In the genomic region with DNA sequence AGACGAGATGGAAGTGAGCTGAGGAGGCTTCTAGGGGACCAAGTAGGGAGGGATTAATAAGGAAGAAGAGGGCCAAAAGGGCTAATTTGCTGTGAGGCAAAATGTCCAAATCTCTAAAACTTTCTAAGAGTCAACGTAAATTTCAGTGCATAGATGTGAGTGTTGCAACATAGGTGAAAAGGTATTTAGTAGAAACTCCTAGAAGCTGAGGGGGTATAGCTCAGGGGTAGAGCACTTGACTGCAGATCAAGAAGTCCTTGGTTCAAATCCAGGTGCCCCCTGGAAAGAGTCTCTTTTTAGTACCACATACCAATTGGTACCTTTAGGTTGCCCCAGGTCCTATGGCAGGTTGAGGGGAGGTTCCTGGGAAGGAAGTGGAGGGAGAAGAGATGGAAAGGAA, we compare ENCODE assay signal across 24 cellular contexts. TPM values are rescaled to one million over a fixed set of nuclear protein-coding genes. Genes with fewer than 3 reads are reported as not detected.
DNase-seq lines count a peak whose midpoint lies in the region; ATAC-seq, FAIRE-seq and TF ChIP-seq lines count a peak whose summit lies in the region.
"Had no signal": no experiment of that assay in that cellular context is flagged by ENCODE, and none has a peak within 500 bp of the region (broad histone marks: within the 10 kb centered on the region; RNA-seq: fewer than 3 reads in every experiment).

No MANE protein-coding gene starts in this region.

- H3K9me3 ChIP-seq in K562 (replicated peaks; ENCODE audit: control insufficient read depth, insufficient read depth, low read depth, low read length) = no peaks in the 10 kb centered on the region
- no peaks in the 10 kb centered on the region for H3K9me3 ChIP-seq in naive thymus-derived CD4-positive, alpha-beta T cell (ENCODE audit: control insufficient read depth in 2 of 3, low read length in 3 of 3)
- H3K9me3 ChIP-seq: Caco-2 had no signal

- DNase-seq in activated T-cell treated with anti-CD3 and anti-CD28 coated beads, Interleukin-2, amount 50 U/mL, for 24 hours = no peak
- no peak for DNase-seq in activated T-cell treated with anti-CD3 and anti-CD28 coated beads, Interleukin-2, amount 50 U/mL, for 4 hours
- no peak for DNase-seq in K562 (ENCODE audit: extremely low read depth in 1 of 4, low spot score in 3 of 4)
- no peak for DNase-seq in naive thymus-derived CD4-positive, alpha-beta T cell
- DNase-seq in stimulated activated naive B cell treated with anti-CD40 and anti-IgM and Interleukin-4, amounts not matched to agents 10 μg/mL and 1 μg/mL and 100 μg/mL, for 72 hours = no peak
- no peak for DNase-seq in WTC11 (ENCODE audit: low spot score)
- DNase-seq in H54 (ENCODE audit: insufficient read length, low spot score) = no peak
- DNase-seq: Caco-2; CD4-positive, CD25-positive, alpha-beta regulatory T cell; CD8-positive, alpha-beta T cell; DMS153; DND-41; H7; HCEC 1CT had no signal

- H3K27ac Mint-ChIP-seq in activated T-cell treated with anti-CD3 and anti-CD28 coated beads, Interleukin-2, amount 50 U/mL, for 24 hours = peak overlapping the region; percentile 14
- H3K27ac Mint-ChIP-seq in naive thymus-derived CD4-positive, alpha-beta T cell = peak overlapping the region in 5 of 9 donors; percentile 8 to 69 (median 59)
- peak overlapping the region; percentile 44 for H3K27ac Mint-ChIP-seq in stimulated activated naive B cell treated with anti-CD40 and anti-IgM and Interleukin-4, amounts not matched to agents 10 μg/mL and 1 μg/mL and 100 μg/mL, for 72 hours
- H3K27ac Mint-ChIP-seq in WTC11 = no peak overlapping the region
- H3K27ac Mint-ChIP-seq: B cell; CD4-positive, CD25-positive, alpha-beta regulatory T cell; GM23338 had no signal

- H3K9me1 ChIP-seq in K562 (ENCODE audit: control insufficient read depth, insufficient read depth, low read length) = no peaks in the 10 kb centered on the region

- H3K9ac ChIP-seq in K562 (ENCODE audit: insufficient read depth in 1 of 2, low read depth in 2 of 2, low read length in 2 of 2) = no peak overlapping the region
- H3K9ac ChIP-seq: BLaER1 had no signal

- no peak overlapping the region for H2AFZ ChIP-seq in K562 (ENCODE audit: low read depth, low read length)
- H2AFZ ChIP-seq: GM23338 had no signal

- POLR2A ChIA-PET in K562 (lab: Yijun Ruan, JAX) = no interaction called here
- POLR2A ChIA-PET in naive thymus-derived CD4-positive, alpha-beta T cell (lab: Charles Lee) = no interaction called here
- POLR2A ChIA-PET in WTC11 (lab: Charles Lee) = no interaction called here

- TF ChIP-seq RAD21 in K562 (CRISPR knock-in tag; conservative IDR thresholded peaks at IDR 0.05 in 1 of 2, IDR thresholded peaks at IDR 0.05 in 1 of 2) = no peak

- TF ChIP-seq CTCF in K562 (IDR thresholded peaks at IDR 0.05 in 2 of 3, conservative IDR thresholded peaks at IDR 0.05 in 1 of 3; ENCODE audit: insufficient read depth in 2 of 3, low read depth in 1 of 3, low read length in 3 of 3) (no peak), WTC11 (IDR thresholded peaks at IDR 0.05) (no peak)

- no peaks in the 10 kb centered on the region for H3K79me2 ChIP-seq in K562 (ENCODE audit: control insufficient read depth, insufficient read depth, low read length)

- intact Hi-C loops in K562 (cut with micrococcal nuclease) = no loop called here
- intact Hi-C loops in naive thymus-derived CD4-positive, alpha-beta T cell (cut with micrococcal nuclease) = no loop called here

- H3K4me1 Mint-ChIP-seq in activated T-cell treated with anti-CD3 and anti-CD28 coated beads, Interleukin-2, amount 50 U/mL, for 24 hours (ENCODE audit: low read depth) = peaks cover 7% of the 10 kb centered on the region
- H3K4me1 Mint-ChIP-seq in activated T-cell treated with anti-CD3 and anti-CD28 coated beads, Interleukin-2, amount 50 U/mL, for 4 hours (ENCODE audit: low read depth) = no peaks in the 10 kb centered on the region
- peaks cover 0 to 1% (median 0%) of the 10 kb centered on the region in 7 donors for H3K4me1 Mint-ChIP-seq in naive thymus-derived CD4-positive, alpha-beta T cell
- no peaks in the 10 kb centered on the region for H3K4me1 Mint-ChIP-seq in stimulated activated naive B cell treated with anti-CD40 and anti-IgM and Interleukin-4, amounts not matched to agents 10 μg/mL and 1 μg/mL and 100 μg/mL, for 72 hours
- no peaks in the 10 kb centered on the region for H3K4me1 Mint-ChIP-seq in WTC11
- H3K4me1 Mint-ChIP-seq: GM23338 had no signal

- H3K27ac ChIP-seq in K562 (ENCODE audit: extremely low read depth, low read depth, low read length) = no peak overlapping the region
- H3K27ac ChIP-seq in naive thymus-derived CD4-positive, alpha-beta T cell (ENCODE audit: low read depth, low read length) = no peak overlapping the region
- H3K27ac ChIP-seq: 22Rv1, BLaER1, C4-2B had no signal

- FAIRE-seq in K562 (lab: Jason Lieb, UNC) (no peak), H54 (lab: Jason Lieb, UNC) (no peak)
- FAIRE-seq: A204.1, G401.6, GM12892, GM19239 had no signal

- no peak for ATAC-seq in activated T-cell treated with anti-CD3 and anti-CD28 coated beads, Interleukin-2, amount 50 U/mL, for 4 hours
- ATAC-seq in K562 (no peak), WTC11 (no peak), GM18867 (IDR thresholded peaks at IDR 0.05; ENCODE audit: unreplicated experiment) (no peak)
- ATAC-seq in naive thymus-derived CD4-positive, alpha-beta T cell = no peak
- no peak for ATAC-seq in stimulated activated naive B cell treated with anti-CD40 and anti-IgM and Interleukin-4, amounts not matched to agents 10 μg/mL and 1 μg/mL and 100 μg/mL, for 72 hours (replicated peaks)
- ATAC-seq: CD8-positive, alpha-beta T cell had no signal

- H4K20me1 ChIP-seq in K562 (replicated peaks; ENCODE audit: control insufficient read depth, insufficient read depth, low read length) = no peaks in the 10 kb centered on the region
- H4K20me1 ChIP-seq: BLaER1 had no signal

- no peak for TF ChIP-seq EP300 in K562 (IDR thresholded peaks at IDR 0.05; ENCODE audit: low read length)

- H3K36me3 ChIP-seq in K562 (ENCODE audit: control insufficient read depth, insufficient read depth, low read length) = peaks cover 49% of the 10 kb centered on the region
- H3K36me3 ChIP-seq in naive thymus-derived CD4-positive, alpha-beta T cell (ENCODE audit: control insufficient read depth in 2 of 3, insufficient read depth in 3 of 3, low read length in 3 of 3) = peaks cover 8 to 52% (median 10%) of the 10 kb centered on the region in 3 experiments

- H3K27me3 Mint-ChIP-seq in activated T-cell treated with anti-CD3 and anti-CD28 coated beads, Interleukin-2, amount 50 U/mL, for 24 hours = no peaks in the 10 kb centered on the region
- no peaks in the 10 kb centered on the region for H3K27me3 Mint-ChIP-seq in activated T-cell treated with anti-CD3 and anti-CD28 coated beads, Interleukin-2, amount 50 U/mL, for 4 hours (ENCODE audit: low read depth)
- no peaks in the 10 kb centered on the region for H3K27me3 Mint-ChIP-seq in naive thymus-derived CD4-positive, alpha-beta T cell
- no peaks in the 10 kb centered on the region for H3K27me3 Mint-ChIP-seq in stimulated activated naive B cell treated with anti-CD40 and anti-IgM and Interleukin-4, amounts not matched to agents 10 μg/mL and 1 μg/mL and 100 μg/mL, for 72 hours
- peaks cover 2% of the 10 kb centered on the region; the same call in 1 of the 2 replicates for H3K27me3 Mint-ChIP-seq in WTC11 (ENCODE audit: low read depth)
- H3K27me3 Mint-ChIP-seq: B cell; CD4-positive, CD25-positive, alpha-beta regulatory T cell had no signal

- no peaks in the 10 kb centered on the region; a peak in 1 of 5 replicates for H3K27me3 ChIP-seq in K562 (ENCODE audit: control insufficient read depth in 2 of 2, insufficient read depth in 2 of 2, low read length in 2 of 2)
- no peaks in the 10 kb centered on the region for H3K27me3 ChIP-seq in naive thymus-derived CD4-positive, alpha-beta T cell (ENCODE audit: control insufficient read depth in 2 of 2, insufficient read depth in 2 of 2, low read length in 2 of 2)
- H3K27me3 ChIP-seq: BLaER1 had no signal

- no TSS peak for BruUV-seq in K562 (replicated peaks; lab: Mats Ljungman, UMichigan)

- CTCF ChIA-PET in K562 (lab: Yijun Ruan, JAX; ENCODE audit: low intra/inter-chr PET ratio) = no interaction called here
- CTCF ChIA-PET in naive thymus-derived CD4-positive, alpha-beta T cell (lab: Charles Lee) = no interaction called here
- CTCF ChIA-PET in WTC11 (lab: Charles Lee) = no interaction called here

- no peak for TF ChIP-seq POLR2A in K562 (conservative IDR thresholded peaks at IDR 0.05)
- TF ChIP-seq POLR2A in H54 (IDR thresholded peaks at IDR 0.05; ENCODE audit: low read depth, low read length) = no peak

- in situ Hi-C loops in K562 (cut with MboI) = no loop called here

- H3K4me3 ChIP-seq in K562 = no peak overlapping the region
- no peak overlapping the region for H3K4me3 ChIP-seq in naive thymus-derived CD4-positive, alpha-beta T cell (ENCODE audit: low read length)
- H3K4me3 ChIP-seq: BLaER1, GM23338 had no signal

- H3K36me3 Mint-ChIP-seq in activated T-cell treated with anti-CD3 and anti-CD28 coated beads, Interleukin-2, amount 50 U/mL, for 24 hours (ENCODE audit: low read depth) = peaks cover 74% of the 10 kb centered on the region
- peaks cover 40% of the 10 kb centered on the region for H3K36me3 Mint-ChIP-seq in activated T-cell treated with anti-CD3 and anti-CD28 coated beads, Interleukin-2, amount 50 U/mL, for 4 hours (ENCODE audit: insufficient read depth)
- H3K36me3 Mint-ChIP-seq in naive thymus-derived CD4-positive, alpha-beta T cell = peaks cover 7 to 45% (median 39%) of the 10 kb centered on the region in 5 donors
- peaks cover 50 to 67% of the 10 kb centered on the region in 2 donors for H3K36me3 Mint-ChIP-seq in stimulated activated naive B cell treated with anti-CD40 and anti-IgM and Interleukin-4, amounts not matched to agents 10 μg/mL and 1 μg/mL and 100 μg/mL, for 72 hours
- peaks cover 46% of the 10 kb centered on the region for H3K36me3 Mint-ChIP-seq in WTC11

- no peaks in the 10 kb centered on the region for H3K4me1 ChIP-seq in K562 (replicated peaks in 1 of 2; ENCODE audit: control insufficient read depth in 2 of 2, insufficient read depth in 2 of 2, low read length in 2 of 2)
- H3K4me1 ChIP-seq in naive thymus-derived CD4-positive, alpha-beta T cell (ENCODE audit: control insufficient read depth in 2 of 2, insufficient read depth in 2 of 2, low read length in 2 of 2) = no peaks in the 10 kb centered on the region
- H3K4me1 ChIP-seq: BLaER1, Caco-2 had no signal

- H3K9me3 Mint-ChIP-seq in activated T-cell treated with anti-CD3 and anti-CD28 coated beads, Interleukin-2, amount 50 U/mL, for 24 hours = peaks cover 2% of the 10 kb centered on the region
- H3K9me3 Mint-ChIP-seq in activated T-cell treated with anti-CD3 and anti-CD28 coated beads, Interleukin-2, amount 50 U/mL, for 4 hours = no peaks in the 10 kb centered on the region
- peaks cover 0 to 5% (median 0%) of the 10 kb centered on the region in 11 donors for H3K9me3 Mint-ChIP-seq in naive thymus-derived CD4-positive, alpha-beta T cell
- H3K9me3 Mint-ChIP-seq in stimulated activated naive B cell treated with anti-CD40 and anti-IgM and Interleukin-4, amounts not matched to agents 10 μg/mL and 1 μg/mL and 100 μg/mL, for 72 hours = no peaks in the 10 kb centered on the region
- H3K9me3 Mint-ChIP-seq in WTC11 = peaks cover 6% of the 10 kb centered on the region; the same call in 1 of the 2 replicates
- H3K9me3 Mint-ChIP-seq: CD4-positive, CD25-positive, alpha-beta regulatory T cell; CD8-positive, alpha-beta T cell had no signal

- H3K4me2 ChIP-seq in K562 (ENCODE audit: insufficient read depth, low read length) = no peak overlapping the region
- H3K4me2 ChIP-seq: BLaER1, GM23338 had no signal

- H3K4me3 Mint-ChIP-seq in activated T-cell treated with anti-CD3 and anti-CD28 coated beads, Interleukin-2, amount 50 U/mL, for 24 hours = no peak overlapping the region
- H3K4me3 Mint-ChIP-seq in activated T-cell treated with anti-CD3 and anti-CD28 coated beads, Interleukin-2, amount 50 U/mL, for 4 hours = no peak overlapping the region
- H3K4me3 Mint-ChIP-seq in naive thymus-derived CD4-positive, alpha-beta T cell = no peak overlapping the region
- H3K4me3 Mint-ChIP-seq in stimulated activated naive B cell treated with anti-CD40 and anti-IgM and Interleukin-4, amounts not matched to agents 10 μg/mL and 1 μg/mL and 100 μg/mL, for 72 hours = no peak overlapping the region
- no peak overlapping the region for H3K4me3 Mint-ChIP-seq in WTC11
- H3K4me3 Mint-ChIP-seq: B cell; CD4-positive, CD25-positive, alpha-beta regulatory T cell; CD8-positive, alpha-beta T cell; GM23338 had no signal

- WGBS in K562 (ENCODE audit: insufficient coverage, low coverage, missing lambda C conversion rate) = 94% methylated on average over 2 of the region's 2 CpGs

RNA-seq across cellular contexts. Expression of gene ZNF746, which starts 48.7 kb away (rescaled TPM):
- total RNA-seq in activated T-cell treated with anti-CD3 and anti-CD28 coated beads, Interleukin-2, amount 50 U/mL, for 4 hours = 10 to 100 TPM; 24.6 to 25.6 (median 25.1) TPM
- 47.9 and 50.2 TPM in 2 replicates for total RNA-seq in K562 (2011; cell fraction: chromatin; rRNA removed; ENCODE audit: low replicate concordance)
- total RNA-seq in K562 (2011; cell fraction: nucleolus; rRNA removed) = 32.7 and 35.9 TPM in 2 replicates
- total RNA-seq in K562 (2011; cell fraction: nucleoplasm; rRNA removed) = 45.2 and 65.0 TPM in 2 replicates
- 25.2 and 28.7 TPM in 2 replicates for total RNA-seq in K562 (2014; rRNA removed)
- 7.7 and 8.8 TPM in 2 replicates for total RNA-seq in K562 (2014; rRNA removed; fragmentation: Illumina TruSeq; extraction: Trizol)
- 13.4 and 14.1 TPM in 2 replicates for total RNA-seq in K562 (2015; rRNA removed; fragmentation: Illumina TruSeq; extraction: Trizol)
- total RNA-seq in K562 (2021) = 30.7 and 31.6 TPM in 2 replicates
- 7.3 and 12.6 TPM in 2 replicates for polyA plus RNA-seq in K562 (2011; rRNA removed)
- 9.1 and 13.7 TPM in 2 replicates for polyA plus RNA-seq in K562 (2011; cell fraction: cytosol; rRNA removed)
- polyA plus RNA-seq in K562 (2011; cell fraction: nucleus; rRNA removed) = 32.2 and 48.8 TPM in 2 replicates
- polyA plus RNA-seq in K562 (2012) = 16.6 and 19.9 TPM in 2 replicates
- 13.3 and 17.9 TPM in 2 replicates for polyA plus RNA-seq in K562 (2014; fragmentation: Illumina TruSeq; extraction: Trizol)
- polyA plus RNA-seq in K562 (2014; fragmentation: Nextera tagmentation; extraction: Ambion mirVana) = 1 to 10 TPM; 1.7 to 2.0 TPM
- 15.3 and 18.9 TPM in 2 replicates for polyA plus RNA-seq in K562 (2014; rRNA removed)
- 10.5 and 10.9 TPM in 2 replicates for polyA minus RNA-seq in K562 (2011; rRNA and poly(A)+ RNA removed)
- 12.9 and 19.2 TPM in 2 replicates for polyA minus RNA-seq in K562 (2011; cell fraction: cytosol; rRNA and poly(A)+ RNA removed)
- 22.9 and 28.7 TPM in 2 replicates for polyA minus RNA-seq in K562 (2011; cell fraction: nucleus; rRNA and poly(A)+ RNA removed)
- 10 to 100 TPM; 23.6 to 32.0 (median 24.4) TPM for total RNA-seq in naive thymus-derived CD4-positive, alpha-beta T cell
- 10 to 100 TPM in 1 of 2 donors, 1 to 10 TPM in 1; 7.6 to 14.9 TPM for polyA plus RNA-seq in naive thymus-derived CD4-positive, alpha-beta T cell
- 16.0 to 17.1 TPM (median 16.8 TPM) in 3 replicates for total RNA-seq in WTC11 (2021)
